In genomic region chr1:200740291-200741212, GRCh38 we compare ENCODE assay signal across 8 cellular contexts. TPM values are rescaled to one million over a fixed set of nuclear protein-coding genes. Genes with fewer than 3 reads are reported as not detected.
DNase-seq lines count a peak whose midpoint lies in the region; ATAC-seq and TF ChIP-seq lines count a peak whose summit lies in the region.

No MANE protein-coding gene starts in this region.

- H3K27me3 ChIP-seq in SK-N-SH (ENCODE audit: insufficient read depth) (no peaks in the 10 kb centered on the region), skeletal muscle satellite cell (ENCODE audit: control insufficient read depth, insufficient read depth, low read length) (no peaks in the 10 kb centered on the region)

- no peaks in the 10 kb centered on the region for H3K9me2 ChIP-seq in SK-N-SH

- H3K27ac ChIP-seq in SK-N-SH (ENCODE audit: low read depth in 2 of 2, low read length in 1 of 2), result peak overlapping the region in 1 of 2 experiments; percentile 99; a peak in 3 of 4 replicates

- TF ChIP-seq CTCF in GM12875 (IDR thresholded peaks at IDR 0.05; ENCODE audit: borderline replicate concordance, insufficient read depth, low read depth, low read length) (no peak), SK-N-SH (IDR thresholded peaks at IDR 0.05) (no peak), fibroblast of pulmonary artery (IDR thresholded peaks at IDR 0.05; ENCODE audit: low read length, missing control alignments) (no peak)

- peak overlapping the region; percentile 92 for H3K4me2 ChIP-seq in SK-N-SH
- peak overlapping the region; percentile 80 for H3K4me2 ChIP-seq in skeletal muscle satellite cell (ENCODE audit: low read length)

- DNase-seq in SK-N-SH, result no peak
- DNase-seq in fibroblast of pulmonary artery (ENCODE audit: low read depth), result peak; percentile 33
- no peak for DNase-seq in iPS-NIHi7 (ENCODE audit: extremely low spot score)

- ATAC-seq in GM19395 (IDR thresholded peaks at IDR 0.05; ENCODE audit: unreplicated experiment) (no peak), GM19397 (IDR thresholded peaks at IDR 0.05; ENCODE audit: unreplicated experiment) (no peak), GM18870 (IDR thresholded peaks at IDR 0.05; ENCODE audit: unreplicated experiment) (no peak)

- TF ChIP-seq RAD21 in SK-N-SH (IDR thresholded peaks at IDR 0.05; ENCODE audit: low read length), result no peak

- H3K9me3 ChIP-seq in SK-N-SH (no peaks in the 10 kb centered on the region), skeletal muscle satellite cell (replicated peaks; ENCODE audit: low read length) (no peaks in the 10 kb centered on the region)

- 1% methylated on average over 7 of the region's 7 CpGs for WGBS in SK-N-SH (ENCODE audit: low lambda C conversion rate)

- H3K36me3 ChIP-seq in SK-N-SH (replicated peaks in 1 of 2; ENCODE audit: control insufficient read depth in 1 of 2, insufficient read depth in 2 of 2, low read length in 1 of 2) (peaks cover 0 to 9% of the 10 kb centered on the region in 2 experiments), skeletal muscle satellite cell (ENCODE audit: insufficient read depth, low read length) (no peaks in the 10 kb centered on the region)

- CTCF ChIA-PET in SK-N-SH (lab: Yijun Ruan, JAX), result no interaction called here

- peaks cover 56% of the 10 kb centered on the region for H4K20me1 ChIP-seq in SK-N-SH (ENCODE audit: insufficient read depth)

- H3K9ac ChIP-seq in SK-N-SH (peak overlapping the region; percentile 99), skeletal muscle satellite cell (ENCODE audit: low read depth, low read length) (peak overlapping the region; percentile 100)

- TF ChIP-seq EP300 in SK-N-SH (IDR thresholded peaks at IDR 0.05; ENCODE audit: borderline replicate concordance in 1 of 2, low read depth in 1 of 2, low read length in 1 of 2), result no peak

- H3K79me2 ChIP-seq in SK-N-SH (ENCODE audit: insufficient read depth), result peaks cover 60% of the 10 kb centered on the region

- peak overlapping the region; percentile 66; the same call in 1 of the 2 replicates for H2AFZ ChIP-seq in SK-N-SH (ENCODE audit: low read depth)

- H3K4me3 ChIP-seq in GM12875 (ENCODE audit: low read depth, low read length), result peak overlapping the region; percentile 95
- H3K4me3 ChIP-seq in SK-N-SH (ENCODE audit: low read depth in 2 of 2, low read length in 1 of 2), result peak overlapping the region; percentile 66 to 98
- peak overlapping the region; percentile 72 for H3K4me3 ChIP-seq in fibroblast of pulmonary artery (replicated peaks; ENCODE audit: low read depth, low read length)
- peak overlapping the region; percentile 78 for H3K4me3 ChIP-seq in skeletal muscle satellite cell (ENCODE audit: low read length)

- H3K4me1 ChIP-seq in SK-N-SH (ENCODE audit: control insufficient read depth in 1 of 2, insufficient read depth in 2 of 2, low read depth in 1 of 2, low read length in 1 of 2) (peaks cover 6 to 21% of the 10 kb centered on the region in 2 experiments; a peak in 3 of 4 replicates), skeletal muscle satellite cell (ENCODE audit: control insufficient read depth, insufficient read depth, low read length) (peaks cover 25% of the 10 kb centered on the region)

- H3F3A ChIP-seq in SK-N-SH (replicated peaks; ENCODE audit: insufficient read depth), result peaks cover 11% of the 10 kb centered on the region

- POLR2A ChIA-PET in SK-N-SH (lab: Yijun Ruan, JAX), result no interaction called here

TF ChIP-seq in SK-N-SH, 30 proteins besides CTCF, POLR2A, EP300 and RAD21:
- TF ChIP-seq PBX3 (IDR thresholded peaks at IDR 0.05) (peak; percentile 19; the same call in 1 of the 2 replicates), TAF1 (IDR thresholded peaks at IDR 0.05; ENCODE audit: borderline replicate concordance, low read depth, low read length) (no peak), MXI1 (IDR thresholded peaks at IDR 0.05; ENCODE audit: low read depth, low read length) (peak; percentile 7; the same call in 1 of the 2 replicates), NFIC (IDR thresholded peaks at IDR 0.05; ENCODE audit: borderline replicate concordance) (no peak), TEAD4 (IDR thresholded peaks at IDR 0.05; ENCODE audit: borderline replicate concordance, insufficient read depth) (no peak)

RNA-seq across cellular contexts. Expression of gene CAMSAP2, which starts 1.9 kb away (rescaled TPM):
- polyA plus RNA-seq in SK-N-SH (2012; rRNA removed), result 5.5 and 7.3 TPM in 2 replicates
- 8.2 and 9.8 TPM in 2 replicates for polyA plus RNA-seq in SK-N-SH (2012; cell fraction: cytosol; rRNA removed)
- 3.5 and 10.0 TPM in 2 replicates for polyA plus RNA-seq in SK-N-SH (2012; cell fraction: nucleus; rRNA removed)
- 27.1 and 28.9 TPM in 2 replicates for total RNA-seq in skeletal muscle satellite cell (2012; rRNA removed)
